In the genomic region with DNA sequence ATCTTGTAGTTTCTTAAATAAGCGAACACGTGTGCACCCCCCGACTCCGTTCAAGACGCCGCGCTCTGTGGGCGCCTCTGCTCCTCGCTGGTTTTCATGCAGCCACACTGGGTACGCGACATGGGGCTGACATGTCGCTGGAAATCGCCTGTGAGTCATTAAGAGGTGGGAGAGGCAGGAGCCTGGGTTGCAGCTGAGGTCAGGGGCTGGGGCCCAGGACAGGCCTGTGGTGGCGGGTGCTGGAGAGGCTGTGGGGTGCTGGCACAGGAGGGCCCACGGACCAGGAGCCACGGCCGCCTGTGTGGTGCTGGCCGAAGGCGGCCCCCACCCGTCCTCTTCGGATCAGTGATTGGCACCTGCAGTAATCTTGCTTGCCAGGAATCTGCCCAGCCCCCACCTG, we compare ENCODE assay signal across 8 cellular contexts. TPM values are rescaled to one million over a fixed set of nuclear protein-coding genes. Genes with fewer than 3 reads are reported as not detected.
DNase-seq lines count a peak whose midpoint lies in the region; ATAC-seq, FAIRE-seq and TF ChIP-seq lines count a peak whose summit lies in the region.
"Not testable (repeated sequence)": the region's sequence is repeated elsewhere in the genome, so short reads cannot be mapped to it uniquely, and the experiment has no call there.

No MANE protein-coding gene starts in this region.

- peak overlapping the region; percentile 73 for H3K27ac Mint-ChIP-seq in activated T-cell treated with anti-CD3 and anti-CD28 coated beads, Interleukin-2, amount 50 U/mL, for 24 hours
- peak overlapping the region; percentile 88 for H3K27ac Mint-ChIP-seq in activated naive CD8-positive, alpha-beta T cell treated with anti-CD3 and anti-CD28 coated beads, Interleukin-2, amount 50 U/mL, for 24 hours
- H3K27ac Mint-ChIP-seq in stimulated activated effector memory CD8-positive, alpha-beta T cell treated with anti-CD3 and anti-CD28 coated beads, Interleukin-12 subunit alpha, Interleukin-12 subunit beta, amount 100 ng/mL, for 72 hours = not testable (repeated sequence)

- peaks cover 2 to 13% of the 10 kb centered on the region in 2 donors for H3K36me3 ChIP-seq in kidney (ENCODE audit: control insufficient read depth in 1 of 2, insufficient read depth in 2 of 2, low read length in 2 of 2)
- not testable (repeated sequence) for H3K36me3 ChIP-seq in aorta (ENCODE audit: control insufficient read depth in 1 of 2, insufficient read depth in 2 of 2, low read length in 1 of 2)

- FAIRE-seq in GM12891 (lab: Jason Lieb, UNC) = peak; percentile 5
- not testable (repeated sequence) for FAIRE-seq in kidney (lab: Jason Lieb, UNC)

- not testable (repeated sequence) for H3K4me3 Mint-ChIP-seq in activated T-cell treated with anti-CD3 and anti-CD28 coated beads, Interleukin-2, amount 50 U/mL, for 24 hours; activated naive CD8-positive, alpha-beta T cell treated with anti-CD3 and anti-CD28 coated beads, Interleukin-2, amount 50 U/mL, for 24 hours; stimulated activated effector memory CD8-positive, alpha-beta T cell treated with anti-CD3 and anti-CD28 coated beads, Interleukin-12 subunit alpha, Interleukin-12 subunit beta, amount 100 ng/mL, for 72 hours

- intact Hi-C loops in kidney (cut with DNase I); posterior vena cava (cut with DNase I); aorta (cut with DNase I): not testable (repeated sequence)

- not testable (repeated sequence) for H3K9me3 ChIP-seq in kidney (ENCODE audit: control insufficient read depth in 1 of 2, low read length in 2 of 2); aorta (ENCODE audit: control insufficient read depth, low read length)

- H3K4me1 ChIP-seq in kidney (ENCODE audit: control insufficient read depth in 1 of 2, insufficient read depth in 1 of 2, low read depth in 1 of 2, low read length in 2 of 2) = peaks cover 0 to 16% of the 10 kb centered on the region in 2 donors
- H3K4me1 ChIP-seq in aorta (ENCODE audit: control insufficient read depth in 1 of 2, insufficient read depth in 2 of 2, low read length in 2 of 2) = not testable (repeated sequence)

- DNase-seq in GM12891 (ENCODE audit: insufficient read length, low spot score); activated T-cell treated with anti-CD3 and anti-CD28 coated beads, Interleukin-2, amount 50 U/mL, for 24 hours; activated naive CD8-positive, alpha-beta T cell treated with anti-CD3 and anti-CD28 coated beads, Interleukin-2, amount 50 U/mL, for 24 hours; stimulated activated effector memory CD8-positive, alpha-beta T cell treated with anti-CD3 and anti-CD28 coated beads, Interleukin-12 subunit alpha, Interleukin-12 subunit beta, amount 100 ng/mL, for 72 hours (ENCODE audit: low spot score in 2 of 2): not testable (repeated sequence)
- peak; percentile 31 for DNase-seq in NB4 (ENCODE audit: low read depth)
- DNase-seq in kidney = peak; percentile 66
- DNase-seq in posterior vena cava (ENCODE audit: low spot score) = peak; percentile 75
- peak; percentile 20 to 24 for DNase-seq in aorta

- H3K27me3 ChIP-seq in aorta (ENCODE audit: control insufficient read depth in 1 of 2, insufficient read depth in 2 of 2, low read length in 1 of 2) = not testable (repeated sequence)

- WGBS in aorta, 2 donors = 88 to 91% methylated on average over 15 to 20 of the region's 21 CpGs

- ATAC-seq in activated naive CD8-positive, alpha-beta T cell treated with anti-CD3 and anti-CD28 coated beads, Interleukin-2, amount 50 U/mL, for 24 hours = peak; percentile 57
- peak; percentile 25 for ATAC-seq in stimulated activated effector memory CD8-positive, alpha-beta T cell treated with anti-CD3 and anti-CD28 coated beads, Interleukin-12 subunit alpha, Interleukin-12 subunit beta, amount 100 ng/mL, for 72 hours
- not testable (repeated sequence) for ATAC-seq in aorta (ENCODE audit: low FRiP score)

- H3K9ac ChIP-seq in kidney (ENCODE audit: low read length in 2 of 2) = not testable (repeated sequence)

- H3K4me3 ChIP-seq in NB4 (ENCODE audit: low read depth, low read length); kidney (ENCODE audit: low read length in 2 of 2); aorta (ENCODE audit: low read length in 2 of 2): not testable (repeated sequence)

- not testable (repeated sequence) for TF ChIP-seq POLR2A in GM12891 (IDR thresholded peaks at IDR 0.05; ENCODE audit: low read depth, low read length); NB4 (IDR thresholded peaks at IDR 0.05; ENCODE audit: extremely low read depth, insufficient read length)

- H3K36me3 Mint-ChIP-seq in activated T-cell treated with anti-CD3 and anti-CD28 coated beads, Interleukin-2, amount 50 U/mL, for 24 hours (ENCODE audit: low read depth) = peaks cover 38% of the 10 kb centered on the region
- peaks cover 11% of the 10 kb centered on the region for H3K36me3 Mint-ChIP-seq in activated naive CD8-positive, alpha-beta T cell treated with anti-CD3 and anti-CD28 coated beads, Interleukin-2, amount 50 U/mL, for 24 hours (ENCODE audit: low read depth)
- peaks cover 61% of the 10 kb centered on the region for H3K36me3 Mint-ChIP-seq in stimulated activated effector memory CD8-positive, alpha-beta T cell treated with anti-CD3 and anti-CD28 coated beads, Interleukin-12 subunit alpha, Interleukin-12 subunit beta, amount 100 ng/mL, for 72 hours

- peaks cover 27% of the 10 kb centered on the region for H3K4me1 Mint-ChIP-seq in activated T-cell treated with anti-CD3 and anti-CD28 coated beads, Interleukin-2, amount 50 U/mL, for 24 hours (ENCODE audit: low read depth)
- H3K4me1 Mint-ChIP-seq in activated naive CD8-positive, alpha-beta T cell treated with anti-CD3 and anti-CD28 coated beads, Interleukin-2, amount 50 U/mL, for 24 hours = peaks cover 34% of the 10 kb centered on the region
- peaks cover 30% of the 10 kb centered on the region for H3K4me1 Mint-ChIP-seq in stimulated activated effector memory CD8-positive, alpha-beta T cell treated with anti-CD3 and anti-CD28 coated beads, Interleukin-12 subunit alpha, Interleukin-12 subunit beta, amount 100 ng/mL, for 72 hours

- H3K9me3 Mint-ChIP-seq in activated T-cell treated with anti-CD3 and anti-CD28 coated beads, Interleukin-2, amount 50 U/mL, for 24 hours; activated naive CD8-positive, alpha-beta T cell treated with anti-CD3 and anti-CD28 coated beads, Interleukin-2, amount 50 U/mL, for 24 hours; stimulated activated effector memory CD8-positive, alpha-beta T cell treated with anti-CD3 and anti-CD28 coated beads, Interleukin-12 subunit alpha, Interleukin-12 subunit beta, amount 100 ng/mL, for 72 hours: not testable (repeated sequence)

- not testable (repeated sequence) for TF ChIP-seq CTCF in NB4 (IDR thresholded peaks at IDR 0.05; ENCODE audit: low read depth, low read length); kidney (IDR thresholded peaks at IDR 0.05; ENCODE audit: borderline replicate concordance, extremely low read depth, insufficient read depth)

- H3K27ac ChIP-seq in kidney (ENCODE audit: low read depth in 2 of 2, low read length in 2 of 2); aorta (ENCODE audit: low read depth in 1 of 2, low read length in 2 of 2): not testable (repeated sequence)

- H3K27me3 Mint-ChIP-seq in activated T-cell treated with anti-CD3 and anti-CD28 coated beads, Interleukin-2, amount 50 U/mL, for 24 hours; activated naive CD8-positive, alpha-beta T cell treated with anti-CD3 and anti-CD28 coated beads, Interleukin-2, amount 50 U/mL, for 24 hours: not testable (repeated sequence)

RNA-seq across cellular contexts. Expression of a gene that starts 16.0 kb away (rescaled TPM):
- polyA plus RNA-seq in GM12891 (2012; ENCODE audit: low read depth, missing spikeins) = 23.7 TPM
- total RNA-seq in kidney (24.0 TPM), posterior vena cava (10 to 100 TPM; 19.4 to 24.3 TPM), aorta (10 to 100 TPM; 25.2 to 27.0 TPM)
- polyA plus RNA-seq in kidney (ENCODE audit: insufficient read depth, low read depth, low replicate concordance) (13.9 TPM), aorta (10 to 100 TPM; 42.3 to 44.7 TPM)

RNA-seq across cellular contexts. Expression of a gene that starts 17.8 kb away (rescaled TPM):
- 14.5 TPM for polyA plus RNA-seq in GM12891 (2012; ENCODE audit: low read depth, missing spikeins)
- total RNA-seq in kidney (50.2 TPM), posterior vena cava (10 to 100 TPM; 20.7 to 27.7 TPM), aorta (10 to 100 TPM; 25.2 to 53.5 TPM)
- polyA plus RNA-seq in kidney (ENCODE audit: insufficient read depth, low read depth, low replicate concordance) (11.3 TPM), aorta (10 to 100 TPM in 1 of 2 donors, 1 to 10 TPM in 1; 8.1 to 32.0 TPM)

RNA-seq across cellular contexts. Expression of a gene that starts 42.8 kb away (rescaled TPM):
- 2.8 TPM for polyA plus RNA-seq in GM12891 (2012; ENCODE audit: low read depth, missing spikeins)
- 7.1 TPM for total RNA-seq in kidney
- polyA plus RNA-seq in kidney (ENCODE audit: insufficient read depth, low read depth, low replicate concordance) = 4.0 TPM
- 10 to 100 TPM; 36.1 to 78.5 TPM for total RNA-seq in posterior vena cava
- 10 to 100 TPM; 15.5 to 74.5 TPM for total RNA-seq in aorta
- 100 to 1,000 TPM in 1 of 2 donors, 10 to 100 TPM in 1; 41.2 to 120 TPM for polyA plus RNA-seq in aorta

RNA-seq across cellular contexts. Expression of a gene that starts 49.4 kb away (rescaled TPM):
- 30.7 TPM for polyA plus RNA-seq in GM12891 (2012; ENCODE audit: low read depth, missing spikeins)
- total RNA-seq in kidney (37.3 TPM), posterior vena cava (10 to 100 TPM; 29.2 to 37.7 TPM), aorta (10 to 100 TPM; 52.7 to 53.1 TPM)
- polyA plus RNA-seq in kidney (ENCODE audit: insufficient read depth, low read depth, low replicate concordance) (21.5 TPM), aorta (10 to 100 TPM; 26.3 to 56.3 TPM)

RNA-seq across cellular contexts. Expression of a gene that starts 59.5 kb away (rescaled TPM):
- 29.4 TPM for polyA plus RNA-seq in GM12891 (2012; ENCODE audit: low read depth, missing spikeins)
- total RNA-seq in kidney (61.6 TPM), posterior vena cava (10 to 100 TPM; 29.4 to 35.9 TPM), aorta (10 to 100 TPM; 45.0 to 77.7 TPM)
- polyA plus RNA-seq in kidney (ENCODE audit: insufficient read depth, low read depth, low replicate concordance) (35.6 TPM), aorta (100 to 1,000 TPM in 1 of 2 donors, 10 to 100 TPM in 1; 20.4 to 220 TPM)
